In genomic region chr19:40425450-40426287, GRCh38 we compare ENCODE assay signal across 8 cellular contexts. TPM values are rescaled to one million over a fixed set of nuclear protein-coding genes. Genes with fewer than 3 reads are reported as not detected.
DNase-seq lines count a peak whose midpoint lies in the region; ATAC-seq and TF ChIP-seq lines count a peak whose summit lies in the region.

Gene SERTAD1 (minus strand): TSS chr19:40425992. CDS start chr19:40423546, 2,446 bp downstream.

- POLR2A ChIA-PET in CD4-positive, alpha-beta T cell (lab: Charles Lee), result interaction anchor here (0.6 to 6.3 kb wide), 18 partner anchors 8 to 838 kb away, joined by 3 to 71 read pairs (median 5); partner anchors contain the start of genes AKT2, BLVRB, C19orf47 and HNRNPUL1
- POLR2A ChIA-PET in activated CD4-positive, alpha-beta memory T cell treated with anti-CD3 and anti-CD28 coated beads for 36 hours (lab: Charles Lee), result interaction anchor here (0.6 to 2.3 kb wide), 5 partner anchors 9 to 77 kb away, joined by 3 to 25 read pairs (median 4); partner anchors contain the start of genes C19orf47, PLD3 and SERTAD3

- peak; percentile 67 for TF ChIP-seq CTCF in CD4-positive, alpha-beta T cell (IDR thresholded peaks at IDR 0.05)
- peak; percentile 75 to 85 (median 81) for TF ChIP-seq CTCF in right lobe of liver (IDR thresholded peaks at IDR 0.05)

- H3K4me3 Mint-ChIP-seq in CD4-positive, alpha-beta T cell, result peak within 1 kb of the TSS; percentile 99
- peak within 1 kb of the TSS; percentile 81 for H3K4me3 Mint-ChIP-seq in activated CD4-positive, alpha-beta memory T cell treated with anti-CD3 and anti-CD28 coated beads for 36 hours

- peak; percentile 89 for ATAC-seq in CD4-positive, alpha-beta T cell (ENCODE audit: poor library complexity)
- ATAC-seq in GM19397 (IDR thresholded peaks at IDR 0.05; ENCODE audit: unreplicated experiment), result peak; percentile 81
- ATAC-seq in HG03571 (IDR thresholded peaks at IDR 0.05; ENCODE audit: unreplicated experiment), result peak; percentile 79
- ATAC-seq in right lobe of liver, result peak; percentile 86 to 92 (median 90)

- peak; percentile 100 for TF ChIP-seq POLR2A in right lobe of liver (IDR thresholded peaks at IDR 0.05)

- H3K36me3 Mint-ChIP-seq in CD4-positive, alpha-beta T cell (ENCODE audit: low read depth), result peaks cover 23% of the 10 kb centered on the region
- peaks cover 11% of the 10 kb centered on the region for H3K36me3 Mint-ChIP-seq in activated CD4-positive, alpha-beta memory T cell treated with anti-CD3 and anti-CD28 coated beads for 36 hours

- H3K9me3 ChIP-seq in CD4-positive, alpha-beta T cell (ENCODE audit: control insufficient read depth, low read length), result no peaks in the 10 kb centered on the region
- H3K9me3 ChIP-seq in right lobe of liver, result no peaks in the 10 kb centered on the region

- no peaks in the 10 kb centered on the region for H3K27me3 ChIP-seq in CD4-positive, alpha-beta T cell (ENCODE audit: control insufficient read depth, insufficient read depth, low read length)
- no peaks in the 10 kb centered on the region for H3K27me3 ChIP-seq in right lobe of liver

- intact Hi-C loops in CD4-positive, alpha-beta T cell (cut with DNase I, micrococcal nuclease), result loop anchor here (1.0 to 10.0 kb wide), 7 partner anchors 15 to 591 kb away; partner anchors contain the start of genes AKT2 (in 1 of the 2), DYRK1B (in 1 of the 2), SERTAD3 (in 1 of the 2) and SPTBN4 (in 1 of the 2)
- intact Hi-C loops in activated CD4-positive, alpha-beta memory T cell treated with anti-CD3 and anti-CD28 coated beads for 36 hours (cut with micrococcal nuclease), result loop anchor here (1.0 to 5.0 kb wide), 4 partner anchors 18 to 78 kb away; partner anchors contain the start of genes BLVRB, C19orf47 and PLD3
- intact Hi-C loops in right lobe of liver (cut with DNase I), result no loop called here

- peaks cover 0 to 22% (median 0%) of the 10 kb centered on the region in 4 donors for H3K4me1 ChIP-seq in right lobe of liver

- H3K9me3 Mint-ChIP-seq in CD4-positive, alpha-beta T cell, result no peaks in the 10 kb centered on the region
- H3K9me3 Mint-ChIP-seq in activated CD4-positive, alpha-beta memory T cell treated with anti-CD3 and anti-CD28 coated beads for 36 hours, result no peaks in the 10 kb centered on the region

- peak within 1 kb of the TSS; percentile 90 for H3K27ac ChIP-seq in CD4-positive, alpha-beta T cell (ENCODE audit: low read depth, low read length)
- peak within 1 kb of the TSS; percentile 92 to 97 (median 97) for H3K27ac ChIP-seq in right lobe of liver

- H3K27me3 Mint-ChIP-seq in CD4-positive, alpha-beta T cell, result no peaks in the 10 kb centered on the region
- H3K27me3 Mint-ChIP-seq in activated CD4-positive, alpha-beta memory T cell treated with anti-CD3 and anti-CD28 coated beads for 36 hours, result no peaks in the 10 kb centered on the region

- 0% methylated on average over 25 of the region's 75 CpGs for WGBS in right lobe of liver (ENCODE audit: insufficient coverage, low coverage, low lambda C conversion rate, missing lambda C conversion rate)

- peaks cover 36% of the 10 kb centered on the region for H3K4me1 Mint-ChIP-seq in CD4-positive, alpha-beta T cell (ENCODE audit: low read depth)
- peaks cover 17% of the 10 kb centered on the region for H3K4me1 Mint-ChIP-seq in activated CD4-positive, alpha-beta memory T cell treated with anti-CD3 and anti-CD28 coated beads for 36 hours (ENCODE audit: low read depth)

- peak within 1 kb of the TSS; percentile 89 to 95 (median 92) for H3K4me3 ChIP-seq in right lobe of liver

- H3K36me3 ChIP-seq in right lobe of liver, result peaks cover 0 to 12% (median 4%) of the 10 kb centered on the region in 4 donors

- peak; percentile 100 for DNase-seq in CD4-positive, alpha-beta T cell
- DNase-seq in NCI-H82 (lab: John Stamatoyannopoulos, UW) (peak; percentile 100), dermis microvascular lymphatic vessel endothelial cell (ENCODE audit: low read depth in 2 of 2) (peak; percentile 98 to 100), right lobe of liver (peak; percentile 100)
- DNase-seq in activated CD4-positive, alpha-beta memory T cell treated with anti-CD3 and anti-CD28 coated beads for 36 hours, result peak; percentile 100
- DNase-seq in stimulated activated CD4-positive, alpha-beta T cell treated with anti-CD3 and anti-CD28 coated beads, Interleukin-4, amount 100 ng/mL, for 4 hours, result peak; percentile 100

- CTCF ChIA-PET in CD4-positive, alpha-beta T cell (lab: Charles Lee), result interaction anchor here (2.3 to 2.4 kb wide), 2 partner anchors 15 to 39 kb away, joined by 7 to 14 read pairs; partner anchors contain the start of gene BLVRB
- CTCF ChIA-PET in activated CD4-positive, alpha-beta memory T cell treated with anti-CD3 and anti-CD28 coated beads for 36 hours (lab: Charles Lee), result interaction anchor here (0.5 to 1.8 kb wide), 7 partner anchors 16 to 265 kb away, joined by 3 to 16 read pairs (median 3); partner anchors contain the start of gene BLVRB

- H3K27ac Mint-ChIP-seq in CD4-positive, alpha-beta T cell, result peak within 1 kb of the TSS; percentile 91
- peak within 1 kb of the TSS; percentile 88 for H3K27ac Mint-ChIP-seq in activated CD4-positive, alpha-beta memory T cell treated with anti-CD3 and anti-CD28 coated beads for 36 hours

RNA-seq across cellular contexts. Expression of gene SERTAD1, which starts in this region (rescaled TPM):
- 10 to 100 TPM; 26.4 to 26.5 TPM for total RNA-seq in CD4-positive, alpha-beta T cell
- total RNA-seq in activated CD4-positive, alpha-beta memory T cell treated with anti-CD3 and anti-CD28 coated beads for 36 hours, result 10 to 100 TPM; 11.5 to 12.6 TPM
- total RNA-seq in dermis microvascular lymphatic vessel endothelial cell (17.3 and 25.8 TPM in 2 replicates), right lobe of liver (10 to 100 TPM in 1 of 6 experiments, 1 to 10 TPM in 5; 3.7 to 11.7 (median 6.2) TPM)

Comparison
In these comparisons a context has a peak if more than half of its experiments do, and no peak if none do; other contexts are left out.
1. Peak in every context shown above with its lines: DNase-seq, ATAC-seq, H3K4me3 ChIP-seq and H3K27ac ChIP-seq.
2. intact Hi-C loops: an anchor here in CD4-positive, alpha-beta T cell (1.0 to 10.0 kb wide) and activated CD4-positive, alpha-beta memory T cell treated with anti-CD3 and anti-CD28 coated beads for 36 hours (1.0 to 5.0 kb wide); none called in right lobe of liver.